8 cellular contexts compared by ENCODE assay signal in genomic region chr17:64128787-64129514, GRCh38. TPM values are rescaled to one million over a fixed set of nuclear protein-coding genes. Genes with fewer than 3 reads are reported as not detected.
DNase-seq lines count a peak whose midpoint lies in the region; ATAC-seq lines count a peak whose summit lies in the region.

No MANE protein-coding gene starts in this region.

- peak overlapping the region; percentile 97 to 98 for H3K27ac ChIP-seq in mucosa of rectum (ENCODE audit: low read depth in 2 of 2, low read length in 2 of 2)

- H3K4me3 Mint-ChIP-seq in activated naive CD4-positive, alpha-beta T cell treated with anti-CD3 and anti-CD28 coated beads for 36 hours = peak overlapping the region; percentile 90

- H3K27me3 ChIP-seq in mucosa of rectum (ENCODE audit: control insufficient read depth in 2 of 2, insufficient read depth in 2 of 2, low read length in 2 of 2) = no peaks in the 10 kb centered on the region

- H3K36me3 Mint-ChIP-seq in activated naive CD4-positive, alpha-beta T cell treated with anti-CD3 and anti-CD28 coated beads for 36 hours (ENCODE audit: low read depth) = peaks cover 7% of the 10 kb centered on the region

- H3K9ac ChIP-seq in mucosa of rectum (ENCODE audit: low read depth in 1 of 2, low read length in 2 of 2) = peak overlapping the region; percentile 91 to 96

- no peaks in the 10 kb centered on the region for H3K36me3 ChIP-seq in mucosa of rectum (ENCODE audit: control insufficient read depth in 2 of 2, insufficient read depth in 2 of 2, low read length in 2 of 2)

- H3K4me3 ChIP-seq in mucosa of rectum (ENCODE audit: low read length in 2 of 2) = peak overlapping the region; percentile 72 to 91

- peaks cover 19 to 21% of the 10 kb centered on the region in 2 donors for H3K4me1 ChIP-seq in mucosa of rectum (ENCODE audit: control insufficient read depth in 2 of 2, insufficient read depth in 2 of 2, low read length in 2 of 2)

- H3K9me3 Mint-ChIP-seq in activated naive CD4-positive, alpha-beta T cell treated with anti-CD3 and anti-CD28 coated beads for 36 hours = no peaks in the 10 kb centered on the region

- H3K27me3 Mint-ChIP-seq in activated naive CD4-positive, alpha-beta T cell treated with anti-CD3 and anti-CD28 coated beads for 36 hours (ENCODE audit: low read depth) = no peaks in the 10 kb centered on the region

- H3K9me3 ChIP-seq in mucosa of rectum (ENCODE audit: control insufficient read depth in 2 of 2, low read length in 2 of 2) = no peaks in the 10 kb centered on the region

- H3K4me1 Mint-ChIP-seq in activated naive CD4-positive, alpha-beta T cell treated with anti-CD3 and anti-CD28 coated beads for 36 hours (ENCODE audit: low read depth) = peaks cover 55% of the 10 kb centered on the region

- ATAC-seq in HG03520 (IDR thresholded peaks at IDR 0.05; ENCODE audit: unreplicated experiment) (no peak), HG03108 (IDR thresholded peaks at IDR 0.05; ENCODE audit: unreplicated experiment) (no peak), GM18520 (IDR thresholded peaks at IDR 0.05; ENCODE audit: unreplicated experiment) (no peak)

- CTCF ChIA-PET in activated naive CD4-positive, alpha-beta T cell treated with anti-CD3 and anti-CD28 coated beads for 36 hours (lab: Charles Lee) = interaction anchor here (1.0 to 8.3 kb wide), 3 partner anchors 65 to 100 kb away, joined by 4 to 372 read pairs (median 189); no protein-coding TSS in a partner anchor

- peak overlapping the region; percentile 73 for H3K27ac Mint-ChIP-seq in activated naive CD4-positive, alpha-beta T cell treated with anti-CD3 and anti-CD28 coated beads for 36 hours

- intact Hi-C loops in activated naive CD4-positive, alpha-beta T cell treated with anti-CD3 and anti-CD28 coated beads for 36 hours (cut with micrococcal nuclease) = no loop called here

- peak; percentile 31 for DNase-seq in activated naive CD4-positive, alpha-beta T cell treated with anti-CD3 and anti-CD28 coated beads for 36 hours
- DNase-seq in activated naive CD4-positive, alpha-beta T cell (lab: John Stamatoyannopoulos, UW) = no peak
- DNase-seq in RPMI7951 (ENCODE audit: low read depth) (peak; percentile 39), dermis blood vessel endothelial cell (peak; percentile 65)

RNA-seq across cellular contexts. Expression of gene ERN1, which starts 1.0 kb away (rescaled TPM):
- 10 to 100 TPM; 21.9 to 22.0 TPM for total RNA-seq in activated naive CD4-positive, alpha-beta T cell treated with anti-CD3 and anti-CD28 coated beads for 36 hours
- 3.4 and 6.0 TPM in 2 replicates for total RNA-seq in RPMI7951 (2014; rRNA removed; shearing (Covaris generic))
- total RNA-seq in dermis blood vessel endothelial cell = 17.5 and 20.4 TPM in 2 replicates

Comparison
In these comparisons a context has a peak if more than half of its experiments do, and no peak if none do; other contexts are left out.
1. DNase-seq: peak in activated naive CD4-positive, alpha-beta T cell treated with anti-CD3 and anti-CD28 coated beads for 36 hours (single experiment), RPMI7951 (single experiment) and dermis blood vessel endothelial cell (single experiment); none in activated naive CD4-positive, alpha-beta T cell (0 of 4).